In the genomic region with DNA sequence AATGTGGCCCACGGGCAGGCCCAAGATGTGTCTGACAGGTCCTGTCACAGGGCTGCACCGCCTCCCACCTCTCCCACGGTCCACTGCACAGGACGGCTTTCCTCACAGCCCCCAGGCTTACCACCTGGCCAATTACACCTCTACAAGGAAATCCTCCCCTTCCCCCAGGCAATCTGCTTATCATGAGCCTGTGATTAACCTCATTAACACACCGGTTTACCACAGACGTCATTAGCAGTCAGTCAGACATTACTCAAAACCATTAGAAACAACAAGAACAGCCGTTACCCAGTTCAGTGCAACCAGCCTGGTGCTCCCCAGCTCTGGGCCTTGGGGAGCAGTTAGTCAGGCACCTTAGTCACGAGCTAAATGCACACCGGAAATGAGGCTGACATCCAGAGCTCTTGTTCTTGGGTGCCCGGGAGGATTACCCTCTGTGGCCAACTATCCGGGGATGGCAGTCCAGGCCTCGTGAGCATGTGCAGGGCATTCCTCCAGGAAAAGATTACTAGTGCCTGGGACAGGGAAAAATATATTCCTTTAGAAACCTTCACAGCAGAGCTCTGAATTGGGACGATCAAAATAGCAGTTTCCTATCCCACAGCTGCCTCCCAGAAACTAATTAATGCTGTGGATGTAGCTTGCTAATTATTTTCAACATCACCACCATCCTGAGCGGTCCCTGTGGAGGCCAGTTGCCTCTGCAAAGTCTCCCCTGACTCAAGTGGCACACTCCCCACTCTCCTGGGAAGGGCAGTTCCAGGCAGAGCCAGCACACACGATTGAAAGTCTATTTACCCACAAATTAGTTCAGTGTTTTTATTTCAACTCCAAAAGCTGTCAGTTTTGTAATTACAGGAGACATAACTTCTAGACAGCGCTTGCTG, we compare ENCODE assay signal across 8 cellular contexts. TPM values are rescaled to one million over a fixed set of nuclear protein-coding genes. Genes with fewer than 3 reads are reported as not detected.
DNase-seq lines count a peak whose midpoint lies in the region; ATAC-seq and TF ChIP-seq lines count a peak whose summit lies in the region.

No MANE protein-coding gene starts in this region.

- H3K4me3 ChIP-seq in AG10803 (ENCODE audit: low read length) = no peak overlapping the region

- TF ChIP-seq CTCF in AG10803 (conservative IDR thresholded peaks at IDR 0.05; ENCODE audit: low read length) = no peak

- peak; percentile 81 for ATAC-seq in HG02885 (IDR thresholded peaks at IDR 0.05; ENCODE audit: poor library complexity, unreplicated experiment)

- peak; percentile 59 for DNase-seq in AG10803 (ENCODE audit: low read depth)
- peak; percentile 85 for DNase-seq in RPMI7951 (ENCODE audit: low read depth)
- DNase-seq in iris pigment epithelial cell (ENCODE audit: low read depth) = peak; percentile 26
- DNase-seq in NCI-H2227 treated with DMSO at 0.1 percent for 48 hours (lab: John Stamatoyannopoulos, UW) = no peak
- no peak for DNase-seq in stimulated activated CD4-positive, alpha-beta T cell treated with anti-CD3 and anti-CD28 coated beads, Interleukin-4, amount 100 ng/mL, for 1 hour
- no peak for DNase-seq in NCI-H345 treated with DMSO at 0.1 percent for 48 hours (lab: John Stamatoyannopoulos, UW; ENCODE audit: unreplicated experiment)
- DNase-seq in OCI-M2 (lab: John Stamatoyannopoulos, UW; ENCODE audit: unreplicated experiment) = no peak

RNA-seq across cellular contexts. Expression of gene PLCXD2, which starts 38.1 kb away (rescaled TPM):
- 1.5 and 1.6 TPM in 2 replicates for total RNA-seq in RPMI7951 (2014; rRNA removed; shearing (Covaris generic))

Comparison
In these comparisons a context has a peak if more than half of its experiments do, and no peak if none do; other contexts are left out.
1. DNase-seq: peak in AG10803 (single experiment), RPMI7951 (single experiment) and iris pigment epithelial cell (single experiment); none in NCI-H2227 treated with DMSO at 0.1 percent for 48 hours (single experiment), stimulated activated CD4-positive, alpha-beta T cell treated with anti-CD3 and anti-CD28 coated beads, Interleukin-4, amount 100 ng/mL, for 1 hour (single experiment), NCI-H345 treated with DMSO at 0.1 percent for 48 hours (single experiment) and OCI-M2 (single experiment).